ENCODE assay signal across 7 cellular contexts in the genomic region with DNA sequence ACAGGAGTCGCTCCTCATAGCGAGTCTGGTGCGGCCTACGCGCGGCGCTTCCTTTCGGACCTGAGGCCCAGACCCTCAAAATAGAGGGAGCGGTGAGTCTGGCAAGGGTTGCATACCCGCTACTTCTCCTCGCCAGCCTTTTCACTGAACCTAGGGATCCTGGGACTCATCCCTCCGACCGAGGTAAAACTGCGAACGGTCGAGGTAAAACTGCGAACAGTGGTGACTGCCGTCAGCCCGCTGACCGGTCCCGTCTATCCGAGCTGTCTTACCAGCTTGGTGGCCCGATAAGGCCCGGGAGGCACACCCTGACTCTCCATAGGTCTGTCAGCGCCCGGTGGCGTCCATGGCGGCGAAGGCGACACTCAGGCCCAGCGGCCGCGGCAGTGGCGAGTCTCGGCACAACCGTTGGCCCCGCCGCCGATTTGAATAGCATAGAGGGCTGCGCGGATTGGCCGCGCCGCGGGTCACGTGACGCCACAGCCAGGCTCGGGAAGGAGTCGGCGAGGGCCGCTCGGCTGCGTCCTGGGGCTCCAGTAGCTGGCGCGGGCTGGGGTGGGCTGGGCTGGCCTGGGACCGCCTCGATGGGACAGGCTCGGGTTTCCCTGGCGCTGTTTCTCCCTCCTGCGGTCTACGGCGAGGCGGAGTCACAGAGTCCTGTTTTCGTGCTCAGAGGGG. TPM values are rescaled to one million over a fixed set of nuclear protein-coding genes. Genes with fewer than 3 reads are reported as not detected.
A peak's percentile ranks its signal among the peaks of the same experiment; 100 is the strongest.
DNase-seq lines count a peak whose midpoint lies in the region; ATAC-seq, FAIRE-seq and TF ChIP-seq lines count a peak whose summit lies in the region.

A gene with protein sequence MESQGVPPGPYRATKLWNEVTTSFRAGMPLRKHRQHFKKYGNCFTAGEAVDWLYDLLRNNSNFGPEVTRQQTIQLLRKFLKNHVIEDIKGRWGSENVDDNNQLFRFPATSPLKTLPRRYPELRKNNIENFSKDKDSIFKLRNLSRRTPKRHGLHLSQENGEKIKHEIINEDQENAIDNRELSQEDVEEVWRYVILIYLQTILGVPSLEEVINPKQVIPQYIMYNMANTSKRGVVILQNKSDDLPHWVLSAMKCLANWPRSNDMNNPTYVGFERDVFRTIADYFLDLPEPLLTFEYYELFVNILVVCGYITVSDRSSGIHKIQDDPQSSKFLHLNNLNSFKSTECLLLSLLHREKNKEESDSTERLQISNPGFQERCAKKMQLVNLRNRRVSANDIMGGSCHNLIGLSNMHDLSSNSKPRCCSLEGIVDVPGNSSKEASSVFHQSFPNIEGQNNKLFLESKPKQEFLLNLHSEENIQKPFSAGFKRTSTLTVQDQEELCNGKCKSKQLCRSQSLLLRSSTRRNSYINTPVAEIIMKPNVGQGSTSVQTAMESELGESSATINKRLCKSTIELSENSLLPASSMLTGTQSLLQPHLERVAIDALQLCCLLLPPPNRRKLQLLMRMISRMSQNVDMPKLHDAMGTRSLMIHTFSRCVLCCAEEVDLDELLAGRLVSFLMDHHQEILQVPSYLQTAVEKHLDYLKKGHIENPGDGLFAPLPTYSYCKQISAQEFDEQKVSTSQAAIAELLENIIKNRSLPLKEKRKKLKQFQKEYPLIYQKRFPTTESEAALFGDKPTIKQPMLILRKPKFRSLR (minus strand): TSS at position 403 of the 678 bp plus-strand sequence. CDS start 83 bp downstream, at position 320.

- H3K27me3 ChIP-seq in K562 (ENCODE audit: control insufficient read depth in 2 of 2, insufficient read depth in 2 of 2, low read length in 2 of 2) (no peaks in the 10 kb centered on the region), gastrocnemius medialis (no peaks in the 10 kb centered on the region)

- FAIRE-seq in GM18507 (lab: Jason Lieb, UNC) (peak; percentile 87), K562 (lab: Jason Lieb, UNC) (peak; percentile 77)

- no peaks in the 10 kb centered on the region for H4K20me1 ChIP-seq in K562 (replicated peaks; ENCODE audit: control insufficient read depth, insufficient read depth, low read length)

- in situ Hi-C loops in K562 (cut with MboI) (loop anchor here (25.0 kb wide), 1 partner anchor 1640 kb away; no protein-coding TSS in a partner anchor), gastrocnemius medialis (cut with MboI; ENCODE audit: low sequenced_read_pairs in 4 of 4) (no loop called here)

- H3K9me3 ChIP-seq in K562 (replicated peaks; ENCODE audit: control insufficient read depth, insufficient read depth, low read depth, low read length) (no peaks in the 10 kb centered on the region), gastrocnemius medialis (no peaks in the 10 kb centered on the region)

- TF ChIP-seq POLR2A in K562 (conservative IDR thresholded peaks at IDR 0.05), result peak; percentile 87
- TF ChIP-seq POLR2A in gastrocnemius medialis (IDR thresholded peaks at IDR 0.05), result no peak

- H3K4me2 ChIP-seq in K562 (ENCODE audit: insufficient read depth, low read length), result peak within 1 kb of the TSS; percentile 93

- intact Hi-C loops in K562 (cut with micrococcal nuclease) (no loop called here), gastrocnemius medialis (cut with DNase I; ENCODE audit: low total_unique reads) (no loop called here)

- CTCF ChIA-PET in K562 (lab: Yijun Ruan, JAX; ENCODE audit: low intra/inter-chr PET ratio), result no interaction called here

- no peak for TF ChIP-seq RAD21 in K562 (CRISPR knock-in tag; conservative IDR thresholded peaks at IDR 0.05 in 1 of 2, IDR thresholded peaks at IDR 0.05 in 1 of 2)

- peak within 1 kb of the TSS; percentile 99 for H3K27ac ChIP-seq in K562 (ENCODE audit: extremely low read depth, low read depth, low read length)
- peak within 1 kb of the TSS in 3 of 4 donors; percentile 20 to 48 (median 28) for H3K27ac ChIP-seq in gastrocnemius medialis

- peak within 1 kb of the TSS; percentile 99 for H2AFZ ChIP-seq in K562 (ENCODE audit: low read depth, low read length)

- peaks cover 45% of the 10 kb centered on the region for H3K79me2 ChIP-seq in K562 (ENCODE audit: control insufficient read depth, insufficient read depth, low read length)

- POLR2A ChIA-PET in K562 (lab: Yijun Ruan, JAX), result interaction anchor here (0.6 to 1.5 kb wide), 10 partner anchors 8 to 427 kb away, joined by 3 to 7 read pairs (median 3); no protein-coding TSS in a partner anchor

- under 1% methylated on average over 58 of the region's 64 CpGs for WGBS in K562 (ENCODE audit: insufficient coverage, low coverage, missing lambda C conversion rate)

- ATAC-seq in HG02970 (IDR thresholded peaks at IDR 0.05; ENCODE audit: low FRiP score, unreplicated experiment) (peak; percentile 98), K562 (peak; percentile 97), gastrocnemius medialis (peak; percentile 95 to 96)

- BruUV-seq in K562 (replicated peaks; lab: Mats Ljungman, UMichigan), result TSS peak; percentile 67

- H3K4me1 ChIP-seq in K562 (replicated peaks in 1 of 2; ENCODE audit: control insufficient read depth in 2 of 2, insufficient read depth in 2 of 2, low read length in 2 of 2) (peaks cover 3 to 7% of the 10 kb centered on the region in 2 experiments; a peak in 1 of 5 replicates), gastrocnemius medialis (peaks cover 10 to 19% of the 10 kb centered on the region in 2 donors)

- H3K36me3 ChIP-seq in K562 (ENCODE audit: control insufficient read depth, insufficient read depth, low read length), result peaks cover 21% of the 10 kb centered on the region; the same call in 2 of the 3 replicates
- H3K36me3 ChIP-seq in gastrocnemius medialis, result no peaks in the 10 kb centered on the region

- DNase-seq in GM18507 (ENCODE audit: extremely low spot score, insufficient read length, low read depth) (peak; percentile 80), NCI-H1930 (lab: John Stamatoyannopoulos, UW) (peak; percentile 87 to 92), T1000 (lab: John Stamatoyannopoulos, UW) (peak; percentile 86), K562 (ENCODE audit: extremely low read depth in 1 of 4, low spot score in 3 of 4) (peak; percentile 93 to 97 (median 95)), iPS DF 4.7 (ENCODE audit: extremely low read depth, low spot score) (peak; percentile 66), gastrocnemius medialis (peak; percentile 88 to 89)

- peak within 1 kb of the TSS; percentile 99 to 100 for H3K9ac ChIP-seq in K562 (ENCODE audit: insufficient read depth in 1 of 2, low read depth in 2 of 2, low read length in 2 of 2)

- H3K9me1 ChIP-seq in K562 (ENCODE audit: control insufficient read depth, insufficient read depth, low read length), result no peaks in the 10 kb centered on the region

- TF ChIP-seq CTCF in K562 (IDR thresholded peaks at IDR 0.05 in 2 of 3, conservative IDR thresholded peaks at IDR 0.05 in 1 of 3; ENCODE audit: insufficient read depth in 2 of 3, low read depth in 1 of 3, low read length in 3 of 3) (no peak), gastrocnemius medialis (IDR thresholded peaks at IDR 0.05 in 4 of 5, conservative IDR thresholded peaks at IDR 0.05 in 1 of 5) (peak in 1 of 5 experiments; percentile 10)

- peak within 1 kb of the TSS; percentile 76 for H3K4me3 ChIP-seq in K562
- peak within 1 kb of the TSS; percentile 62 to 82 (median 73) for H3K4me3 ChIP-seq in gastrocnemius medialis

- TF ChIP-seq EP300 in K562 (IDR thresholded peaks at IDR 0.05; ENCODE audit: low read length), result no peak

TF ChIP-seq in K562, 482 proteins besides CTCF, POLR2A, EP300 and RAD21 (continues in another document):
- TF ChIP-seq ZNF316 (IDR thresholded peaks at IDR 0.05) (no peak), RUNX1 (IDR thresholded peaks at IDR 0.05; ENCODE audit: low read depth) (no peak), CEBPG (CRISPR knock-in tag; IDR thresholded peaks at IDR 0.05) (no peak), CEBPG (tag; conservative IDR thresholded peaks at IDR 0.05 in 1 of 2, IDR thresholded peaks at IDR 0.05 in 1 of 2) (no peak), FOSL1 (tag; conservative IDR thresholded peaks at IDR 0.05) (no peak), ZC3H4 (CRISPR knock-in tag; IDR thresholded peaks at IDR 0.05; ENCODE audit: borderline replicate concordance) (no peak), ZFPM2 (CRISPR knock-in tag; IDR thresholded peaks at IDR 0.05) (no peak), MTF1 (CRISPR knock-in tag; IDR thresholded peaks at IDR 0.05; ENCODE audit: borderline replicate concordance) (no peak), MAZ (CRISPR knock-in tag; conservative IDR thresholded peaks at IDR 0.05 in 1 of 2, IDR thresholded peaks at IDR 0.05 in 1 of 2) (peak; percentile 42 to 72; a peak in 2 of 4 replicates)
- TF ChIP-seq, protein P1, sequence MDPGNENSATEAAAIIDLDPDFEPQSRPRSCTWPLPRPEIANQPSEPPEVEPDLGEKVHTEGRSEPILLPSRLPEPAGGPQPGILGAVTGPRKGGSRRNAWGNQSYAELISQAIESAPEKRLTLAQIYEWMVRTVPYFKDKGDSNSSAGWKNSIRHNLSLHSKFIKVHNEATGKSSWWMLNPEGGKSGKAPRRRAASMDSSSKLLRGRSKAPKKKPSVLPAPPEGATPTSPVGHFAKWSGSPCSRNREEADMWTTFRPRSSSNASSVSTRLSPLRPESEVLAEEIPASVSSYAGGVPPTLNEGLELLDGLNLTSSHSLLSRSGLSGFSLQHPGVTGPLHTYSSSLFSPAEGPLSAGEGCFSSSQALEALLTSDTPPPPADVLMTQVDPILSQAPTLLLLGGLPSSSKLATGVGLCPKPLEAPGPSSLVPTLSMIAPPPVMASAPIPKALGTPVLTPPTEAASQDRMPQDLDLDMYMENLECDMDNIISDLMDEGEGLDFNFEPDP (CRISPR knock-in tag; IDR thresholded peaks at IDR 0.05), result no peak

RNA-seq across cellular contexts. Expression of the gene that starts here (rescaled TPM):
- total RNA-seq in K562 (2011; cell fraction: chromatin; rRNA removed; ENCODE audit: low replicate concordance), result 6.6 and 54.0 TPM in 2 replicates
- total RNA-seq in K562 (2011; cell fraction: nucleolus; rRNA removed), result 3.8 and 6.1 TPM in 2 replicates
- 10.5 and 16.3 TPM in 2 replicates for total RNA-seq in K562 (2011; cell fraction: nucleoplasm; rRNA removed)
- total RNA-seq in K562 (2014; rRNA removed) (13.3 and 17.8 TPM in 2 replicates), K562 (2014; rRNA removed; fragmentation: Illumina TruSeq; extraction: Trizol) (28.3 and 35.2 TPM in 2 replicates), K562 (2015; rRNA removed; fragmentation: Illumina TruSeq; extraction: Trizol) (19.3 and 22.8 TPM in 2 replicates), K562 (2021) (24.0 and 25.2 TPM in 2 replicates), gastrocnemius medialis (under 1 TPM in 1 of 4 donors, not detected in 3; 0.11 TPM)
- polyA plus RNA-seq in K562 (2011; rRNA removed) (15.2 and 16.6 TPM in 2 replicates), K562 (2014; fragmentation: Illumina TruSeq; extraction: Trizol) (20.4 and 25.7 TPM in 2 replicates), K562 (2014; fragmentation: Nextera tagmentation; extraction: Ambion mirVana) (10 to 100 TPM in 1 of 2 experiments, 1 to 10 TPM in 1; 9.9 to 14.3 TPM), K562 (2014; rRNA removed) (9.4 and 12.1 TPM in 2 replicates)
- 1.9 and 5.7 TPM in 2 replicates for polyA plus RNA-seq in K562 (2011; cell fraction: cytosol; rRNA removed)
- polyA plus RNA-seq in K562 (2011; cell fraction: nucleus; rRNA removed), result 11.2 and 18.3 TPM in 2 replicates
- polyA plus RNA-seq in K562 (2012), result 11.6 and 14.9 TPM in 2 replicates
- polyA minus RNA-seq in K562 (2011; rRNA and poly(A)+ RNA removed), result 27.3 and 31.7 TPM in 2 replicates
- 17.5 and 17.8 TPM in 2 replicates for polyA minus RNA-seq in K562 (2011; cell fraction: cytosol; rRNA and poly(A)+ RNA removed)
- 14.1 and 29.9 TPM in 2 replicates for polyA minus RNA-seq in K562 (2011; cell fraction: nucleus; rRNA and poly(A)+ RNA removed)

Comparison
In these comparisons a context has a peak if more than half of its experiments do, and no peak if none do; other contexts are left out.
1. Peak in every context shown above with its lines: DNase-seq, ATAC-seq, H3K4me3 ChIP-seq and H3K27ac ChIP-seq.
2. RNA of the gene that starts here (total RNA-seq): 3.8 to 54.0 TPM in K562; 0.11 TPM in gastrocnemius medialis; every median in the first group is over 4 times any median in the second.
3. Peak in DNase-seq, ATAC-seq, H3K4me3 ChIP-seq and H3K27ac ChIP-seq in gastrocnemius medialis; RNA of the gene not detected or under 1 TPM.